8 cellular contexts compared by ENCODE assay signal in the genomic region with DNA sequence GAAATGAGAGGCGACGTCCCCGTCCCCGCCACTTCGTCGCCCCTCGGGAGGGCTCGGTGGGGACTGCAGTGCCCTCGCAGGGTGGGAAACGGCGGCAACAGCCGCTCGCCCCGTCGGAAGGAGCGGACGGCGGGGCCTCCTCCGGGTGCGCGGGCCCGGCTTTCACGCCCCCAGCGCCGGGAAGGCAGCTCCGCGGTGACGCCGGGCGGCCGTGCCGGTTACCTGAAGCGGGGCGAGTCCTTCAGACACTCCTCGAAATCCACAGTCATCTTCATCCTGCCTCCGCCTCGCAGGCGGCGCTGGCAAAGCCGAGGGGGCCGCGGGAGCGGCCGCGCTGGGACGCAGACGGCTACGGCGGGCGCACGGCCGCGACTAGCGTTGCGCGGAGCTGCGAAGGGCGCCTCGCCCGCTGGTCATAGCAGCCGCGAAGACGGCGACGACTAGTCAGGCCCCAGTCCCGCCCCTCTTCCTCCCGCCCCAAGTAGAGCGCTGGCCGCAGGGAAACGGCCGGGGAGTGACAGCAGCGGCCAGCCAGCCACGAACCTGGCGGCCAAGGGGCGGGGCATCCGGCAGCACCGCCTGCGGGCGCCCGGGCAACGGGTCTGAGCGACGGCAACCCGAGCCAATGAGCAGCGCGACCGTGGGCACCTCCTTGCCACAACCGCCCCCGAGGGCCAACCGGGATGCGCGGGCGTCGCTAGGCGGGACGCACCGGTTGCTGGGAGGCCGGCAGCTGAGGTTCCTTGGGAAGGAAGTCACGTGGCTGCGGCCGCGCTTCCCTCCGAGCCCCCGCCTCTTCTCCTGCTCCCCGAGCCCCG. TPM values are rescaled to one million over a fixed set of nuclear protein-coding genes. Genes with fewer than 3 reads are reported as not detected.
DNase-seq lines count a peak whose midpoint lies in the region; ATAC-seq, FAIRE-seq and TF ChIP-seq lines count a peak whose summit lies in the region.

A gene with protein sequence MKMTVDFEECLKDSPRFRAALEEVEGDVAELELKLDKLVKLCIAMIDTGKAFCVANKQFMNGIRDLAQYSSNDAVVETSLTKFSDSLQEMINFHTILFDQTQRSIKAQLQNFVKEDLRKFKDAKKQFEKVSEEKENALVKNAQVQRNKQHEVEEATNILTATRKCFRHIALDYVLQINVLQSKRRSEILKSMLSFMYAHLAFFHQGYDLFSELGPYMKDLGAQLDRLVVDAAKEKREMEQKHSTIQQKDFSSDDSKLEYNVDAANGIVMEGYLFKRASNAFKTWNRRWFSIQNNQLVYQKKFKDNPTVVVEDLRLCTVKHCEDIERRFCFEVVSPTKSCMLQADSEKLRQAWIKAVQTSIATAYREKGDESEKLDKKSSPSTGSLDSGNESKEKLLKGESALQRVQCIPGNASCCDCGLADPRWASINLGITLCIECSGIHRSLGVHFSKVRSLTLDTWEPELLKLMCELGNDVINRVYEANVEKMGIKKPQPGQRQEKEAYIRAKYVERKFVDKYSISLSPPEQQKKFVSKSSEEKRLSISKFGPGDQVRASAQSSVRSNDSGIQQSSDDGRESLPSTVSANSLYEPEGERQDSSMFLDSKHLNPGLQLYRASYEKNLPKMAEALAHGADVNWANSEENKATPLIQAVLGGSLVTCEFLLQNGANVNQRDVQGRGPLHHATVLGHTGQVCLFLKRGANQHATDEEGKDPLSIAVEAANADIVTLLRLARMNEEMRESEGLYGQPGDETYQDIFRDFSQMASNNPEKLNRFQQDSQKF (minus strand): TSS at position 448 of the 818 bp plus-strand sequence. CDS start 173 bp downstream, at position 275.

- H3K9me3 ChIP-seq in keratinocyte (ENCODE audit: control insufficient read depth, low read depth, low read length): no peaks in the 10 kb centered on the region

- no peaks in the 10 kb centered on the region for H3K36me3 ChIP-seq in keratinocyte (ENCODE audit: control insufficient read depth in 2 of 2, extremely low read depth in 1 of 2, insufficient read depth in 2 of 2, low read length in 2 of 2)

- ATAC-seq in GM19043 (IDR thresholded peaks at IDR 0.05; ENCODE audit: low read depth, unreplicated experiment) (peak; percentile 91), HG03378 (IDR thresholded peaks at IDR 0.05; ENCODE audit: unreplicated experiment) (peak; percentile 77)

- no peaks in the 10 kb centered on the region for H3K9me1 ChIP-seq in keratinocyte (ENCODE audit: control insufficient read depth, extremely low read depth, insufficient read depth, low read length)

- peak within 1 kb of the TSS; percentile 92 for H3K4me2 ChIP-seq in keratinocyte (ENCODE audit: control insufficient read depth, extremely low read depth, insufficient read depth, low read depth, low read length)

- H4K20me1 ChIP-seq in keratinocyte (ENCODE audit: control insufficient read depth, extremely low read depth, insufficient read depth, low read length): peaks cover 4% of the 10 kb centered on the region

- H3K4me3 ChIP-seq in AG10803 (ENCODE audit: low read length) (peak within 1 kb of the TSS; percentile 91), keratinocyte (ENCODE audit: control insufficient read depth in 2 of 3, extremely low read depth in 1 of 3, insufficient read depth in 2 of 3, low read depth in 1 of 3, low read length in 3 of 3) (peak within 1 kb of the TSS; percentile 69 to 92 (median 90))

- H3K27ac ChIP-seq in keratinocyte (ENCODE audit: control insufficient read depth, insufficient read depth, low read length): peak within 1 kb of the TSS; percentile 72

- peaks cover 27% of the 10 kb centered on the region for H3K4me1 ChIP-seq in keratinocyte (ENCODE audit: control insufficient read depth, extremely low read depth, insufficient read depth, low read length)

- H2AFZ ChIP-seq in keratinocyte (ENCODE audit: control insufficient read depth, low read length): peak within 1 kb of the TSS; percentile 84

- peak within 1 kb of the TSS; percentile 84 for H3K9ac ChIP-seq in keratinocyte (ENCODE audit: control insufficient read depth, extremely low read depth, insufficient read depth, low read length)

- no peaks in the 10 kb centered on the region for H3K27me3 ChIP-seq in keratinocyte (ENCODE audit: control insufficient read depth, extremely low read depth, insufficient read depth, low read length)

- H3K79me2 ChIP-seq in keratinocyte (ENCODE audit: control insufficient read depth, insufficient read depth, low read length): peaks cover 45% of the 10 kb centered on the region

- FAIRE-seq in keratinocyte (lab: Jason Lieb, UNC): peak; percentile 9

- TF ChIP-seq CTCF in AG10803 (conservative IDR thresholded peaks at IDR 0.05; ENCODE audit: low read length) (no peak), keratinocyte (optimal IDR thresholded peaks at IDR 0.05 in 1 of 3, IDR thresholded peaks at IDR 0.05 in 1 of 3, conservative IDR thresholded peaks at IDR 0.05 in 1 of 3; ENCODE audit: extremely low read depth in 1 of 3, insufficient read depth in 2 of 3, low read length in 3 of 3) (no peak)

- dilution Hi-C loops in keratinocyte (cut with MboI; ENCODE audit: extremely low pct_ligation_motif_present, low sequenced_read_pairs): no loop called here

- DNase-seq in AG10803 (ENCODE audit: low read depth): peak; percentile 100
- DNase-seq in NCI-H460 (ENCODE audit: extremely low read depth, low read depth): peak; percentile 96
- peak; percentile 100 for DNase-seq in activated CD4-positive, CD25-positive, alpha-beta regulatory T cell treated with anti-CD3 and anti-CD28 coated beads, Interleukin-2, amount 50 U/mL, for 72 hours
- DNase-seq in cerebellar nuclear complex (lab: John Stamatoyannopoulos, UW): peak; percentile 95 to 96
- peak; percentile 85 for DNase-seq in keratinocyte (ENCODE audit: low read depth, low spot score)
- DNase-seq in stimulated activated CD4-positive, alpha-beta T cell treated with anti-CD3 and anti-CD28 coated beads, Interleukin-15, amount 100 ng/mL, for 1 hour (ENCODE audit: low read depth in 1 of 2, low spot score in 1 of 2): peak; percentile 98

RNA-seq across cellular contexts. Expression of the gene that starts here (rescaled TPM):
- 36.6 and 36.7 TPM in 2 replicates for total RNA-seq in NCI-H460 (2014; rRNA removed; shearing (Covaris generic))
- polyA plus RNA-seq in NCI-H460 (2014; cell fraction: nucleus; rRNA removed): 25.6 TPM in 2 replicates
- 15.1 to 23.5 TPM (median 15.7 TPM) in 3 replicates for polyA plus RNA-seq in keratinocyte
- 53.6 TPM for polyA plus RNA-seq in keratinocyte (2011; ENCODE audit: low read depth)
- polyA plus RNA-seq in keratinocyte (2011; cell fraction: cytosol; rRNA removed): 10.3 and 18.3 TPM in 2 replicates
- polyA plus RNA-seq in keratinocyte (2011; cell fraction: nucleus; rRNA removed): 21.9 and 30.1 TPM in 2 replicates
- polyA plus RNA-seq in keratinocyte (2012; ENCODE audit: low replicate concordance): 13.7 and 20.0 TPM in 2 replicates
- 13.6 to 51.9 TPM (median 25.4 TPM) in 3 replicates for polyA minus RNA-seq in keratinocyte
- polyA minus RNA-seq in keratinocyte (2011; cell fraction: cytosol; rRNA and poly(A)+ RNA removed): 31.5 TPM
- 46.2 and 70.8 TPM in 2 replicates for polyA minus RNA-seq in keratinocyte (2011; cell fraction: nucleus; rRNA and poly(A)+ RNA removed)

Comparison
In these comparisons a context has a peak if more than half of its experiments do, and no peak if none do; other contexts are left out.
1. Peak in every context shown above with its lines: DNase-seq, ATAC-seq, H3K4me3 ChIP-seq and H3K27ac ChIP-seq.